In the genomic region with DNA sequence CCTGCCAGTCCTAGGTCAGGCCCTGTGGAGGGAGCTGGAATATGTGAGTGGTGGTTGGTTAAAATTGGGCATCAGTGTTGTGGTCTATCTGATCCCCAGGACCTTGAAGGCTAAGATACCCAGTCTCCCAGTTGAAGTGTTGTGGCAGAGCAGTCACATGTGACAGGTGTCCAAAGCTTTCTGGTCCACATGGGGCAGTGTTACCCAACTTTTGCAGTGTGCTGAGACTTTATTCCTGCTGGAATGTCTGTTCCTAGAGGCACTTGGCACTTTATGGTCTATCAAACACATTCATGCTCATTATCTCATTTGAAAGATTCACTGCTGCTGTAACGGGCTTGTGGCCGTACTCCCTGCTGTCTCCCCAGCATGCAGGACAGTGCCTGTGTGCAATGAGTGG, we compare ENCODE assay signal across 15 cellular contexts. TPM values are rescaled to one million over a fixed set of nuclear protein-coding genes. Genes with fewer than 3 reads are reported as not detected.
DNase-seq lines count a peak whose midpoint lies in the region; ATAC-seq, FAIRE-seq and TF ChIP-seq lines count a peak whose summit lies in the region.
"Had no signal": no experiment of that assay in that cellular context is flagged by ENCODE, and none has a peak within 500 bp of the region (broad histone marks: within the 10 kb centered on the region; RNA-seq: fewer than 3 reads in every experiment).

No MANE protein-coding gene starts in this region.

- H3F3A ChIP-seq in Loucy (ENCODE audit: low read depth): no peaks in the 10 kb centered on the region

- no peak overlapping the region for H3K27ac Mint-ChIP-seq in endodermal cell
- H3K27ac Mint-ChIP-seq in stimulated activated memory B cell treated with anti-CD40 and anti-IgM and Interleukin-4, amounts not matched to agents 10 μg/mL and 1 μg/mL and 100 μg/mL, for 72 hours: no peak overlapping the region
- H3K27ac Mint-ChIP-seq: activated T-cell treated with anti-CD3 and anti-CD28 coated beads, Interleukin-2, amount 50 U/mL, for 72 hours; IgD-negative memory B cell; T-cell had no signal

- no peaks in the 10 kb centered on the region for H3K27me3 ChIP-seq in Loucy (ENCODE audit: insufficient read depth, low read length, poor library complexity, severe bottlenecking)
- H3K27me3 ChIP-seq in endodermal cell (ENCODE audit: control insufficient read depth, insufficient read depth, low read length, poor library complexity, severe bottlenecking): no peaks in the 10 kb centered on the region
- H3K27me3 ChIP-seq in small intestine (ENCODE audit: control insufficient read depth in 2 of 2, insufficient read depth in 2 of 2, low read length in 2 of 2): no peaks in the 10 kb centered on the region

- H3K4me3 ChIP-seq in Loucy (ENCODE audit: low read length, poor library complexity, severe bottlenecking) (no peak overlapping the region), endodermal cell (ENCODE audit: low read length) (no peak overlapping the region), small intestine (ENCODE audit: low read depth in 1 of 2, low read length in 2 of 2) (no peak overlapping the region)

- H3K4me3 Mint-ChIP-seq in endodermal cell: no peak overlapping the region
- no peak overlapping the region for H3K4me3 Mint-ChIP-seq in stimulated activated memory B cell treated with anti-CD40 and anti-IgM and Interleukin-4, amounts not matched to agents 10 μg/mL and 1 μg/mL and 100 μg/mL, for 72 hours
- H3K4me3 Mint-ChIP-seq: activated T-cell treated with anti-CD3 and anti-CD28 coated beads, Interleukin-2, amount 50 U/mL, for 72 hours; IgD-negative memory B cell; T-cell had no signal

- H2AFZ ChIP-seq in Loucy (ENCODE audit: low read length): no peak overlapping the region

- H3K9ac ChIP-seq in Loucy (ENCODE audit: low read depth, low read length, poor library complexity, severe bottlenecking): no peak overlapping the region
- no peak overlapping the region for H3K9ac ChIP-seq in endodermal cell (ENCODE audit: extremely low read depth, low read length, poor library complexity, severe bottlenecking)

- H3K27me3 Mint-ChIP-seq in endodermal cell (ENCODE audit: insufficient read depth): peaks cover 2% of the 10 kb centered on the region
- peaks cover 30% of the 10 kb centered on the region for H3K27me3 Mint-ChIP-seq in stimulated activated memory B cell treated with anti-CD40 and anti-IgM and Interleukin-4, amounts not matched to agents 10 μg/mL and 1 μg/mL and 100 μg/mL, for 72 hours
- H3K27me3 Mint-ChIP-seq: IgD-negative memory B cell had no signal

- H3K9me3 ChIP-seq in Loucy (ENCODE audit: insufficient read depth, low read depth, low read length) (no peaks in the 10 kb centered on the region), endodermal cell (ENCODE audit: control insufficient read depth, low read length) (no peaks in the 10 kb centered on the region), small intestine (ENCODE audit: control insufficient read depth, low read depth) (no peaks in the 10 kb centered on the region)

- no peaks in the 10 kb centered on the region for H4K20me1 ChIP-seq in Loucy (ENCODE audit: insufficient read depth, low read length, poor library complexity, severe bottlenecking)

- H3K4me1 ChIP-seq in Loucy (ENCODE audit: insufficient read depth, low read length, poor library complexity, severe bottlenecking) (no peaks in the 10 kb centered on the region), endodermal cell (ENCODE audit: control insufficient read depth, insufficient read depth, low read length) (no peaks in the 10 kb centered on the region), small intestine (ENCODE audit: control insufficient read depth in 2 of 2, insufficient read depth in 1 of 2, low read depth in 1 of 2, low read length in 1 of 2) (no peaks in the 10 kb centered on the region)

- FAIRE-seq in small intestine (lab: Jason Lieb, UNC): no peak

- H3K9me3 Mint-ChIP-seq in endodermal cell: no peaks in the 10 kb centered on the region
- no peaks in the 10 kb centered on the region for H3K9me3 Mint-ChIP-seq in stimulated activated memory B cell treated with anti-CD40 and anti-IgM and Interleukin-4, amounts not matched to agents 10 μg/mL and 1 μg/mL and 100 μg/mL, for 72 hours
- H3K9me3 Mint-ChIP-seq: T-cell had no signal

- H3K36me3 Mint-ChIP-seq in endodermal cell (ENCODE audit: low read depth): no peaks in the 10 kb centered on the region
- no peaks in the 10 kb centered on the region for H3K36me3 Mint-ChIP-seq in stimulated activated memory B cell treated with anti-CD40 and anti-IgM and Interleukin-4, amounts not matched to agents 10 μg/mL and 1 μg/mL and 100 μg/mL, for 72 hours
- H3K36me3 Mint-ChIP-seq: IgD-negative memory B cell, T-cell had no signal

- peaks cover 6% of the 10 kb centered on the region for H3K4me1 Mint-ChIP-seq in endodermal cell
- H3K4me1 Mint-ChIP-seq in stimulated activated memory B cell treated with anti-CD40 and anti-IgM and Interleukin-4, amounts not matched to agents 10 μg/mL and 1 μg/mL and 100 μg/mL, for 72 hours: no peaks in the 10 kb centered on the region
- H3K4me1 Mint-ChIP-seq: IgD-negative memory B cell, T-cell had no signal

- peak; percentile 9 for DNase-seq in NCI-H2171 treated with DMSO at 0.1 percent for 48 hours (lab: John Stamatoyannopoulos, UW)
- DNase-seq in NCI-H2171 (lab: John Stamatoyannopoulos, UW): no peak
- DNase-seq in endodermal cell: peak; percentile 42
- peak; percentile 44 for DNase-seq in small intestine
- DNase-seq in stimulated activated naive CD4-positive, alpha-beta T cell treated with Interleukin-2 at 50 U/mL for 16 hours (lab: John Stamatoyannopoulos, UW): no peak
- DNase-seq in NCI-H1092 treated with DMSO at 0.1 percent for 48 hours (lab: John Stamatoyannopoulos, UW): no peak
- DNase-seq: activated CD4-positive, alpha-beta T cell treated with anti-CD3 and anti-CD28 coated beads for 4 hours; activated T-cell treated with anti-CD3 and anti-CD28 coated beads, Interleukin-2, amount 50 U/mL, for 72 hours; NCI-H187 treated with DMSO at 0.1 percent for 48 hours; T-cell had no signal

- no peak overlapping the region for H3K4me2 ChIP-seq in Loucy (ENCODE audit: low read depth, low read length, poor library complexity, severe bottlenecking)

- TF ChIP-seq CTCF in Loucy (conservative IDR thresholded peaks at IDR 0.05; ENCODE audit: low read length) (peak; percentile 68), endodermal cell (conservative IDR thresholded peaks at IDR 0.05) (peak; percentile 68)

- no peaks in the 10 kb centered on the region for H3K9me2 ChIP-seq in Loucy (replicated peaks; ENCODE audit: low read depth, low read length)

- H3K36me3 ChIP-seq in Loucy (ENCODE audit: insufficient read depth, low read length) (no peaks in the 10 kb centered on the region), endodermal cell (ENCODE audit: control insufficient read depth, insufficient read depth, low read length) (no peaks in the 10 kb centered on the region), small intestine (ENCODE audit: control insufficient read depth in 2 of 2, insufficient read depth in 2 of 2, low read length in 2 of 2) (no peaks in the 10 kb centered on the region)

- 80 to 100% methylated on average over 2 of the region's 2 CpGs for WGBS in endodermal cell (ENCODE audit: insufficient coverage in 1 of 2, insufficient read length in 1 of 2), 2 experiments
- WGBS in small intestine, 3 donors: 51 to 69% (median 67%) methylated on average over 2 of the region's 2 CpGs

- H3K27ac ChIP-seq in endodermal cell (ENCODE audit: low read depth, low read length) (no peak overlapping the region), small intestine (ENCODE audit: low read depth in 1 of 2, low read length in 1 of 2) (no peak overlapping the region)

- no peak for ATAC-seq in stimulated activated memory B cell treated with anti-CD40 and anti-IgM and Interleukin-4, amounts not matched to agents 10 μg/mL and 1 μg/mL and 100 μg/mL, for 72 hours
- ATAC-seq: activated T-cell treated with anti-CD3 and anti-CD28 coated beads, Interleukin-2, amount 50 U/mL, for 72 hours; T-cell had no signal

- H3K79me2 ChIP-seq in Loucy (ENCODE audit: insufficient read depth, low read length): no peaks in the 10 kb centered on the region

RNA-seq across cellular contexts. Expression of a gene that starts 21.0 kb away (rescaled TPM):
- not detected for total RNA-seq in endodermal cell
- not detected for polyA plus RNA-seq in endodermal cell (2013, experiment 1 of 2)
- polyA plus RNA-seq in endodermal cell (2013, experiment 2 of 2): not detected
- polyA plus RNA-seq in small intestine: not detected
- total RNA-seq: pulmonary artery endothelial cell, ureter had no signal
- polyA plus RNA-seq: IgD-negative memory B cell had no signal

RNA-seq across cellular contexts. Expression of a gene that starts 21.2 kb away (rescaled TPM):
- not detected for total RNA-seq in endodermal cell
- 0.50 TPM for polyA plus RNA-seq in endodermal cell (2013, experiment 1 of 2)
- polyA plus RNA-seq in endodermal cell (2013, experiment 2 of 2): 0.29 TPM
- not detected for polyA plus RNA-seq in small intestine
- total RNA-seq: activated T-cell treated with anti-CD3 and anti-CD28 coated beads, Interleukin-2, amount 50 U/mL, for 72 hours; pulmonary artery endothelial cell; T-cell; ureter had no signal
- polyA plus RNA-seq: IgD-negative memory B cell had no signal

RNA-seq across cellular contexts. Expression of a gene that starts 35.3 kb away (rescaled TPM):
- total RNA-seq in endodermal cell: not detected
- polyA plus RNA-seq in endodermal cell (2013, experiment 1 of 2): not detected
- not detected for polyA plus RNA-seq in endodermal cell (2013, experiment 2 of 2)
- not detected for polyA plus RNA-seq in small intestine
- total RNA-seq: activated T-cell treated with anti-CD3 and anti-CD28 coated beads, Interleukin-2, amount 50 U/mL, for 72 hours; pulmonary artery endothelial cell; T-cell; ureter had no signal
- polyA plus RNA-seq: IgD-negative memory B cell had no signal

Comparison
In these comparisons a context has a peak if more than half of its experiments do, and no peak if none do; other contexts are left out.
1. DNase-seq: peak in NCI-H2171 treated with DMSO at 0.1 percent for 48 hours (single experiment), endodermal cell (single experiment) and small intestine (single experiment); none in NCI-H2171 (single experiment), stimulated activated naive CD4-positive, alpha-beta T cell treated with Interleukin-2 at 50 U/mL for 16 hours (single experiment) and NCI-H1092 treated with DMSO at 0.1 percent for 48 hours (single experiment).